In the genomic region with DNA sequence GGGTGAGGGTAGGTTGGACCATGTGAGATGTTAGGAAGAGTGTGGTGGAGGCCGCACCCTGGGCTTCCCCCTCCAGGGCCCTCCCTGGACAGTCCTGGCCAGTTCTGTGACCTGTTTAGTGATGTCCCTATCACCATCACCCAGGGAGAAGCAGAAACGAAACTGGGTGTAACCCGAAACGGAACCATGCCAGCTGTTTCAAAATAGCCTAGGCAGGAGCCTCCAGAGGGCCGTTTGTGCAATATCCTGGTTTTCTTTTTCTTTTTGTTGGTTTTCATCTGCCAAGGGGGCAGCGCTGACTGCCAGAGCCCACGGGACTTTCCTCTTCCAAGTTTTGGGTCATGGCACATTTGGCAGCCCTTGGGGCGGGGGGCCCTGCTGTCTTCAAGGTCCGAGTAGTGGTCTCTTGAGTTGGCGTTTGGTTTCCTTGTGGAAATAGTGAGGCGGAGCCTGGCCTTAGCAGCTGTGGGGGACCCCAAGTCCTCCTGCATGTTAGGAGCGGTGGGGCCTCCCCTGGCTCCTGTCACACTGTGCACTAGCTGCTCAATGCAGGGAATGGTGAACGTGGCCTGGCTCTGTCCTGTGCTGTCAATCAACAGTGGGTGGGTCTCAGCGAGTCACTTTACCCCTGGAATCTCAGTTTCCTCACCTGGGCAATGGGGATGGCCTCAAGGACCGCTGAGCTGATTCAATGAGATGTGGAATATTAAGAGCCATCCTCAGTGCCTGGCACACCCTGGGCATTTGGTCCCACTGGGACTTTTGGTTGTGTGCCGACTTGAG, we compare ENCODE assay signal across 12 cellular contexts.
A peak's percentile ranks its signal among the peaks of the same experiment; 100 is the strongest.
DNase-seq lines count a peak whose midpoint lies in the region; ATAC-seq, FAIRE-seq and TF ChIP-seq lines count a peak whose summit lies in the region.
"Had no signal": no experiment of that assay in that cellular context is flagged by ENCODE, and none has a peak within 500 bp of the region (broad histone marks: within the 10 kb centered on the region; RNA-seq: fewer than 3 reads in every experiment).

No MANE protein-coding gene starts in this region.

- H3K27ac ChIP-seq in IMR-90 (ENCODE audit: insufficient read depth, low read length) (no peak overlapping the region), left lung (peak overlapping the region; percentile 48 to 73), subcutaneous abdominal adipose tissue (ENCODE audit: low read depth, low read length) (peak overlapping the region; percentile 44), SK-N-SH (ENCODE audit: low read depth in 2 of 2, low read length in 1 of 2) (no peak overlapping the region)
- H3K27ac ChIP-seq in CD4-positive, alpha-beta memory T cell (ENCODE audit: low read depth, low read length): no peak overlapping the region
- H3K27ac ChIP-seq: SK-N-MC had no signal

- ATAC-seq in IMR-90 (ENCODE audit: low read depth): no peak
- peak; percentile 80 for ATAC-seq in left lung
- no peak for ATAC-seq in GM18505 (IDR thresholded peaks at IDR 0.05; ENCODE audit: unreplicated experiment)

- TF ChIP-seq RAD21 in IMR-90 (IDR thresholded peaks at IDR 0.05; ENCODE audit: low read length) (no peak), SK-N-SH (IDR thresholded peaks at IDR 0.05; ENCODE audit: low read length) (no peak)

- peaks cover 7% of the 10 kb centered on the region for H3K4me1 ChIP-seq in IMR-90 (ENCODE audit: control insufficient read depth, insufficient read depth, low read length)
- peaks cover 0 to 60% of the 10 kb centered on the region in 2 donors for H3K4me1 ChIP-seq in left lung
- H3K4me1 ChIP-seq in subcutaneous abdominal adipose tissue (ENCODE audit: control insufficient read depth in 5 of 5, insufficient read depth in 5 of 5, low read length in 5 of 5): peaks cover 3 to 68% (median 44%) of the 10 kb centered on the region in 5 donors
- H3K4me1 ChIP-seq in SK-N-SH (ENCODE audit: control insufficient read depth in 1 of 2, insufficient read depth in 2 of 2, low read depth in 1 of 2, low read length in 1 of 2): peaks cover 3 to 14% of the 10 kb centered on the region in 2 experiments; a peak in 2 of 4 replicates
- no peaks in the 10 kb centered on the region for H3K4me1 ChIP-seq in CD4-positive, alpha-beta memory T cell (ENCODE audit: insufficient read depth, low read length)

- H4K5ac ChIP-seq in IMR-90 (ENCODE audit: low read depth, low read length): no peak overlapping the region

- no TSS peak for BruUV-seq in IMR-90 (replicated peaks; lab: Mats Ljungman, UMichigan)

- dilution Hi-C loops in IMR-90 (cut with HindIII; ENCODE audit: low sequenced_read_pairs, unreplicated experiment): no loop called here

- H2AK5ac ChIP-seq in IMR-90 (ENCODE audit: low read depth, low read length): no peak overlapping the region

- WGBS in IMR-90 (ENCODE audit: extremely low coverage in 2 of 2, insufficient read length in 1 of 2), 2 experiments: 100% methylated on average over 1 of the region's 16 CpGs; no CpG with 5 or more reads in 1 of the 2 experiments
- 88% methylated on average over 7 of the region's 16 CpGs for WGBS in SK-N-SH (ENCODE audit: low lambda C conversion rate)

- H4K20me1 ChIP-seq in IMR-90 (ENCODE audit: insufficient read depth, low read length) (no peaks in the 10 kb centered on the region), SK-N-SH (ENCODE audit: insufficient read depth) (0 out of 2 replicates have a peak, but pooled peaks cover under 1% of the 10 kb centered on the region)

- no peak overlapping the region for H3K4ac ChIP-seq in IMR-90 (ENCODE audit: low read depth, low read length)

- no peak overlapping the region for H4K8ac ChIP-seq in IMR-90 (ENCODE audit: low read depth in 2 of 2, low read length in 2 of 2)

- H2BK120ac ChIP-seq in IMR-90 (ENCODE audit: low read depth, low read length): no peak overlapping the region

- H3K9me2 ChIP-seq in SK-N-SH: no peaks in the 10 kb centered on the region

- CTCF ChIA-PET in IMR-90 (lab: Yijun Ruan, JAX) (no interaction called here), SK-N-SH (lab: Yijun Ruan, JAX) (interaction anchor here (2.4 to 38.1 kb wide), 2 partner anchors 23 to 126 kb away, joined by 10 to 707 read pairs; no protein-coding TSS in a partner anchor)
- CTCF ChIA-PET in CD4-positive, alpha-beta memory T cell (lab: Charles Lee; ENCODE audit: partially characterized antibody): no interaction called here

- no peaks in the 10 kb centered on the region for H3K9me3 Mint-ChIP-seq in CD4-positive, alpha-beta memory T cell

- H4K91ac ChIP-seq in IMR-90 (ENCODE audit: insufficient read depth, low read depth, low read length): no peak overlapping the region

- no peak overlapping the region for H2BK5ac ChIP-seq in IMR-90 (ENCODE audit: low read depth, low read length, poor library complexity, severe bottlenecking)

- H3K4me2 ChIP-seq in IMR-90 (ENCODE audit: low read depth, low read length): no peak overlapping the region
- no peak overlapping the region for H3K4me2 ChIP-seq in SK-N-SH

- no peak overlapping the region for H3K27ac Mint-ChIP-seq in CD4-positive, alpha-beta memory T cell

- H3K79me1 ChIP-seq in IMR-90 (ENCODE audit: low read depth in 1 of 2, low read length in 2 of 2): peaks cover 0 to 5% of the 10 kb centered on the region in 2 experiments; a peak in 1 of 4 replicates

- no peak for TF ChIP-seq EP300 in SK-N-SH (IDR thresholded peaks at IDR 0.05; ENCODE audit: borderline replicate concordance in 1 of 2, low read depth in 1 of 2, low read length in 1 of 2)

- H3K23ac ChIP-seq in IMR-90 (ENCODE audit: low read depth, low read length): no peak overlapping the region

- intact Hi-C loops in IMR-90 (cut with micrococcal nuclease): no loop called here
- intact Hi-C loops in left lung (cut with DNase I): no loop called here
- intact Hi-C loops in CD4-positive, alpha-beta memory T cell (cut with micrococcal nuclease): no loop called here

- H3K56ac ChIP-seq in IMR-90 (ENCODE audit: extremely low read depth, insufficient read depth, low read length): no peak overlapping the region

- H3K79me2 ChIP-seq in SK-N-SH (ENCODE audit: insufficient read depth): no peaks in the 10 kb centered on the region

- peaks cover 15% of the 10 kb centered on the region for H3K9me1 ChIP-seq in IMR-90 (ENCODE audit: insufficient read depth, low read length)

- H3K9me3 ChIP-seq in IMR-90 (ENCODE audit: control insufficient read depth, insufficient read depth, low read length) (no peaks in the 10 kb centered on the region), left lung (no peaks in the 10 kb centered on the region), subcutaneous abdominal adipose tissue (ENCODE audit: control insufficient read depth in 5 of 5, low read length in 5 of 5) (no peaks in the 10 kb centered on the region), SK-N-SH (no peaks in the 10 kb centered on the region)
- no peaks in the 10 kb centered on the region for H3K9me3 ChIP-seq in CD4-positive, alpha-beta memory T cell (ENCODE audit: control insufficient read depth in 1 of 2, low read length in 2 of 2)

- no peak overlapping the region for H2BK15ac ChIP-seq in IMR-90 (ENCODE audit: low read depth, low read length)

- no peak overlapping the region for H3K4me3 ChIP-seq in IMR-90 (ENCODE audit: insufficient read depth, low read depth, low read length)
- H3K4me3 ChIP-seq in bronchial epithelial cell (ENCODE audit: low read depth, low read length): no peak overlapping the region
- no peak overlapping the region for H3K4me3 ChIP-seq in left lung
- H3K4me3 ChIP-seq in subcutaneous abdominal adipose tissue (ENCODE audit: low read depth in 1 of 5, low read length in 5 of 5): peak overlapping the region in 1 of 5 donors; percentile 23
- no peak overlapping the region for H3K4me3 ChIP-seq in SK-N-SH (ENCODE audit: low read depth in 2 of 2, low read length in 1 of 2)
- no peak overlapping the region for H3K4me3 ChIP-seq in CD4-positive, alpha-beta memory T cell (ENCODE audit: low read length in 2 of 2)
- H3K4me3 ChIP-seq: SK-N-MC had no signal

- H3K27me3 ChIP-seq in IMR-90 (ENCODE audit: control insufficient read depth, insufficient read depth, low read length): no peaks in the 10 kb centered on the region
- H3K27me3 ChIP-seq in bronchial epithelial cell (ENCODE audit: control insufficient read depth, insufficient read depth, low read length): no peaks in the 10 kb centered on the region
- no peaks in the 10 kb centered on the region for H3K27me3 ChIP-seq in left lung
- no peaks in the 10 kb centered on the region for H3K27me3 ChIP-seq in subcutaneous abdominal adipose tissue (ENCODE audit: control insufficient read depth in 5 of 5, insufficient read depth in 4 of 5, low read length in 5 of 5)
- H3K27me3 ChIP-seq in SK-N-SH (ENCODE audit: insufficient read depth): no peaks in the 10 kb centered on the region
- H3K27me3 ChIP-seq in CD4-positive, alpha-beta memory T cell (ENCODE audit: insufficient read depth, low read length): no peaks in the 10 kb centered on the region

- no peak overlapping the region for H3K14ac ChIP-seq in IMR-90 (replicated peaks; ENCODE audit: low read depth, low read length)

- H3K9ac ChIP-seq in IMR-90 (ENCODE audit: low read depth, low read length): no peak overlapping the region
- peak overlapping the region in 2 of 5 donors; percentile 17 to 35 for H3K9ac ChIP-seq in subcutaneous abdominal adipose tissue (ENCODE audit: low read length in 5 of 5)
- no peak overlapping the region for H3K9ac ChIP-seq in SK-N-SH

- H3K36me3 ChIP-seq in IMR-90 (ENCODE audit: control insufficient read depth, insufficient read depth, low read length): peaks cover 26% of the 10 kb centered on the region
- peaks cover 16% of the 10 kb centered on the region for H3K36me3 ChIP-seq in bronchial epithelial cell (ENCODE audit: control insufficient read depth, insufficient read depth, low read length)
- peaks cover 0 to 69% of the 10 kb centered on the region in 2 donors for H3K36me3 ChIP-seq in left lung
- peaks cover 0 to 70% (median 45%) of the 10 kb centered on the region in 5 donors for H3K36me3 ChIP-seq in subcutaneous abdominal adipose tissue (ENCODE audit: control insufficient read depth in 5 of 5, insufficient read depth in 5 of 5, low read length in 5 of 5)
- peaks cover 7 to 39% of the 10 kb centered on the region in 2 experiments for H3K36me3 ChIP-seq in SK-N-SH (replicated peaks in 1 of 2; ENCODE audit: control insufficient read depth in 1 of 2, insufficient read depth in 2 of 2, low read length in 1 of 2)
- no peaks in the 10 kb centered on the region for H3K36me3 ChIP-seq in CD4-positive, alpha-beta memory T cell (ENCODE audit: insufficient read depth, low read length)

- peak; percentile 84 for FAIRE-seq in bronchial epithelial cell (lab: Jason Lieb, UNC)

- no peak overlapping the region for H3K18ac ChIP-seq in IMR-90 (ENCODE audit: low read depth, low read length)

- TF ChIP-seq POLR2A in IMR-90 (IDR thresholded peaks at IDR 0.05; ENCODE audit: low read depth, low read length): no peak
- TF ChIP-seq POLR2A in GM18505 (IDR thresholded peaks at IDR 0.05; ENCODE audit: borderline replicate concordance, extremely low read depth, insufficient read depth, insufficient read length): no peak

- TF ChIP-seq CTCF in IMR-90 (conservative IDR thresholded peaks at IDR 0.05; ENCODE audit: low read depth, low read length) (no peak), bronchial epithelial cell (IDR thresholded peaks at IDR 0.05; ENCODE audit: insufficient read depth, low read length, severe bottlenecking) (no peak), left lung (IDR thresholded peaks at IDR 0.05) (no peak), SK-N-SH (IDR thresholded peaks at IDR 0.05) (no peak)

- H3K4me3 Mint-ChIP-seq in CD4-positive, alpha-beta memory T cell: no peak overlapping the region

- no peak overlapping the region for H2AFZ ChIP-seq in IMR-90 (replicated peaks; ENCODE audit: low read length, poor library complexity)
- H2AFZ ChIP-seq in SK-N-SH (ENCODE audit: low read depth): no peak overlapping the region

- no peak for DNase-seq in IMR-90
- DNase-seq in bronchial epithelial cell (ENCODE audit: low read depth): no peak
- peak in 1 of 2 donors; percentile 80 for DNase-seq in left lung
- no peak for DNase-seq in stimulated activated CD4-positive, alpha-beta T cell treated with anti-CD3 and anti-CD28 coated beads, Interleukin-4, amount 100 ng/mL, for 4 hours
- DNase-seq in SK-N-SH: no peak
- DNase-seq in CD4-positive, alpha-beta memory T cell: no peak
- DNase-seq: GDM1; NCI-H146; stimulated activated CD4-positive, alpha-beta T cell treated with anti-CD3 and anti-CD28 coated beads, Interleukin-2, amount 100 ng/mL, for 24 hours had no signal

- H2BK20ac ChIP-seq in IMR-90 (ENCODE audit: low read depth, low read length): 0 out of 2 replicates have a peak overlapping the region, but pooled peaks have one; percentile 24

- H3K4me1 Mint-ChIP-seq in CD4-positive, alpha-beta memory T cell: no peaks in the 10 kb centered on the region

- peak overlapping the region; percentile 55 for H2AK9ac ChIP-seq in IMR-90 (replicated peaks; ENCODE audit: low read depth, low read length, poor library complexity)

- POLR2A ChIA-PET in IMR-90 (lab: Charles Lee; ENCODE audit: unreplicated experiment) (no interaction called here), SK-N-SH (lab: Yijun Ruan, JAX) (no interaction called here)
- POLR2A ChIA-PET in CD4-positive, alpha-beta memory T cell (lab: Charles Lee; ENCODE audit: partially characterized antibody): no interaction called here

- H3K36me3 Mint-ChIP-seq in CD4-positive, alpha-beta memory T cell: no peaks in the 10 kb centered on the region

- no peaks in the 10 kb centered on the region for H3K27me3 Mint-ChIP-seq in CD4-positive, alpha-beta memory T cell

- no peaks in the 10 kb centered on the region for H3F3A ChIP-seq in SK-N-SH (replicated peaks; ENCODE audit: insufficient read depth)

- in situ Hi-C loops in IMR-90 (cut with MboI; ENCODE audit: low sequenced_read_pairs): no loop called here

Comparison
In these comparisons a context has a peak if more than half of its experiments do, and no peak if none do; other contexts are left out.
1. H3K27ac ChIP-seq: peak in left lung (2 of 2) and subcutaneous abdominal adipose tissue (single experiment); none in IMR-90 (single experiment), SK-N-SH (0 of 2) and CD4-positive, alpha-beta memory T cell (single experiment).